Comparison of ENCODE assay signal across 8 cellular contexts in genomic region chr3:14179114-14179465, GRCh38. TPM values are rescaled to one million over a fixed set of nuclear protein-coding genes. Genes with fewer than 3 reads are reported as not detected.
DNase-seq lines count a peak whose midpoint lies in the region; ATAC-seq, FAIRE-seq and TF ChIP-seq lines count a peak whose summit lies in the region.

No MANE protein-coding gene starts in this region.

- H4K20me1 ChIP-seq in hepatocyte (ENCODE audit: insufficient read depth, poor library complexity, severe bottlenecking) (peaks cover 10% of the 10 kb centered on the region), smooth muscle cell (ENCODE audit: low read depth) (peaks cover 26% of the 10 kb centered on the region)

- peak overlapping the region; percentile 87 for H3K4me3 Mint-ChIP-seq in activated CD8-positive, alpha-beta T cell treated with anti-CD3 and anti-CD28 coated beads for 36 hours

- H3K4me3 ChIP-seq in HFF-Myc (replicated peaks; ENCODE audit: low read depth, low read length) (peak overlapping the region; percentile 80), hepatocyte (peak overlapping the region; percentile 53), smooth muscle cell (peak overlapping the region; percentile 92)

- intact Hi-C loops in activated CD8-positive, alpha-beta T cell treated with anti-CD3 and anti-CD28 coated beads for 36 hours (cut with micrococcal nuclease), result loop anchor here (2.0 to 5.0 kb wide), 2 partner anchors 37 to 54 kb away; partner anchors contain the start of genes CHCHD4 and TMEM43

- no peaks in the 10 kb centered on the region for H3K27me3 Mint-ChIP-seq in activated CD8-positive, alpha-beta T cell treated with anti-CD3 and anti-CD28 coated beads for 36 hours

- H3K9me3 Mint-ChIP-seq in activated CD8-positive, alpha-beta T cell treated with anti-CD3 and anti-CD28 coated beads for 36 hours, result no peaks in the 10 kb centered on the region

- H3K27me3 ChIP-seq in hepatocyte, result no peaks in the 10 kb centered on the region
- H3K27me3 ChIP-seq in smooth muscle cell (ENCODE audit: low read depth), result no peaks in the 10 kb centered on the region

- no peaks in the 10 kb centered on the region for H3K9me2 ChIP-seq in hepatocyte (replicated peaks; ENCODE audit: insufficient read depth)

- peak overlapping the region; percentile 63 for H3K27ac ChIP-seq in hepatocyte
- H3K27ac ChIP-seq in smooth muscle cell (ENCODE audit: low read depth), result peak overlapping the region; percentile 96

- H3K9me3 ChIP-seq in hepatocyte (ENCODE audit: low read depth) (no peaks in the 10 kb centered on the region), smooth muscle cell (replicated peaks; ENCODE audit: low read depth) (no peaks in the 10 kb centered on the region)

- WGBS in hepatocyte (ENCODE audit: low lambda C conversion rate, missing lambda C conversion rate), result 4% methylated on average over 3 of the region's 3 CpGs
- 4% methylated on average over 3 of the region's 3 CpGs for WGBS in smooth muscle cell (ENCODE audit: low lambda C conversion rate)

- peak overlapping the region; percentile 57 for H2AFZ ChIP-seq in hepatocyte
- H2AFZ ChIP-seq in smooth muscle cell (ENCODE audit: low read depth), result peak overlapping the region; percentile 97

- no peak for FAIRE-seq in RCC 7860 (lab: Jason Lieb, UNC)

- peaks cover 9% of the 10 kb centered on the region for H3K4me1 ChIP-seq in hepatocyte (ENCODE audit: insufficient read depth)
- peaks cover 16% of the 10 kb centered on the region for H3K4me1 ChIP-seq in smooth muscle cell (ENCODE audit: low read depth)

- no peak for TF ChIP-seq CTCF in HFF-Myc (IDR thresholded peaks at IDR 0.05; ENCODE audit: low read depth, low read length, missing control alignments)
- TF ChIP-seq CTCF in activated CD8-positive, alpha-beta T cell treated with anti-CD3 and anti-CD28 coated beads for 36 hours (IDR thresholded peaks at IDR 0.05), result no peak
- TF ChIP-seq CTCF in hepatocyte (IDR thresholded peaks at IDR 0.05; ENCODE audit: poor library complexity), result no peak
- no peak for TF ChIP-seq CTCF in smooth muscle cell (IDR thresholded peaks at IDR 0.05; ENCODE audit: borderline replicate concordance, insufficient read depth, poor library complexity, severe bottlenecking)

- no peak for ATAC-seq in activated CD8-positive, alpha-beta T cell treated with anti-CD3 and anti-CD28 coated beads for 36 hours
- ATAC-seq in HG02588 (IDR thresholded peaks at IDR 0.05; ENCODE audit: unreplicated experiment), result no peak

- H3K79me2 ChIP-seq in hepatocyte (peaks cover 79% of the 10 kb centered on the region), smooth muscle cell (ENCODE audit: low read depth) (peaks cover 54% of the 10 kb centered on the region)

- POLR2A ChIA-PET in activated CD8-positive, alpha-beta T cell treated with anti-CD3 and anti-CD28 coated beads for 36 hours (lab: Charles Lee), result interaction anchor here (0.5 to 2.6 kb wide), 23 partner anchors 9 to 473 kb away, joined by 3 to 39 read pairs (median 3); partner anchors contain the start of genes CCDC174, CHCHD4 and TMEM43

- DNase-seq in HFF-Myc (ENCODE audit: extremely low read depth, low read depth) (no peak), hepatocyte (ENCODE audit: low spot score) (no peak), smooth muscle cell (lab: John Stamatoyannopoulos, UW; ENCODE audit: unreplicated experiment) (no peak), midbrain (lab: John Stamatoyannopoulos, UW) (no peak), HPDE6-E6E7 (ENCODE audit: extremely low spot score) (no peak), RCC 7860 (ENCODE audit: low spot score) (no peak)
- no peak for DNase-seq in activated CD8-positive, alpha-beta T cell treated with anti-CD3 and anti-CD28 coated beads for 36 hours

- H3K36me3 ChIP-seq in hepatocyte (replicated peaks; ENCODE audit: insufficient read depth, low read depth) (no peaks in the 10 kb centered on the region), smooth muscle cell (ENCODE audit: low read depth) (peaks cover 7% of the 10 kb centered on the region)

- peaks cover 28% of the 10 kb centered on the region for H3K36me3 Mint-ChIP-seq in activated CD8-positive, alpha-beta T cell treated with anti-CD3 and anti-CD28 coated beads for 36 hours (ENCODE audit: low read depth)

- peak overlapping the region; percentile 98 for H3K9ac ChIP-seq in smooth muscle cell (ENCODE audit: low read depth)

- H3F3A ChIP-seq in smooth muscle cell (ENCODE audit: low read depth), result no peaks in the 10 kb centered on the region

- peaks cover 60% of the 10 kb centered on the region for H3K4me1 Mint-ChIP-seq in activated CD8-positive, alpha-beta T cell treated with anti-CD3 and anti-CD28 coated beads for 36 hours (ENCODE audit: low read depth)

- CTCF ChIA-PET in activated CD8-positive, alpha-beta T cell treated with anti-CD3 and anti-CD28 coated beads for 36 hours (lab: Charles Lee), result interaction anchor here (1.1 to 3.1 kb wide), 11 partner anchors 9 to 294 kb away, joined by 3 to 21 read pairs (median 4); partner anchors contain the start of genes CHCHD4 and TMEM43

- H3K4me2 ChIP-seq in hepatocyte (peak overlapping the region; percentile 77), smooth muscle cell (peak overlapping the region; percentile 98)

- peak overlapping the region; percentile 96 for H3K27ac Mint-ChIP-seq in activated CD8-positive, alpha-beta T cell treated with anti-CD3 and anti-CD28 coated beads for 36 hours

RNA-seq across cellular contexts. Expression of gene LSM3, which starts 0.5 kb away (rescaled TPM):
- total RNA-seq in activated CD8-positive, alpha-beta T cell treated with anti-CD3 and anti-CD28 coated beads for 36 hours, result 10 to 100 TPM; 20.0 to 20.5 TPM
- 10.5 and 12.4 TPM in 2 replicates for total RNA-seq in hepatocyte
- polyA plus RNA-seq in hepatocyte, result 22.1 and 26.4 TPM in 2 replicates
- 18.3 and 22.6 TPM in 2 replicates for total RNA-seq in smooth muscle cell
- 31.0 and 31.9 TPM in 2 replicates for polyA plus RNA-seq in smooth muscle cell

RNA-seq across cellular contexts. Expression of gene XPC, which starts 0.7 kb away (rescaled TPM):
- 10 to 100 TPM; 23.5 to 24.8 TPM for total RNA-seq in activated CD8-positive, alpha-beta T cell treated with anti-CD3 and anti-CD28 coated beads for 36 hours
- total RNA-seq in hepatocyte (28.6 and 29.5 TPM in 2 replicates), smooth muscle cell (20.9 and 31.1 TPM in 2 replicates)
- polyA plus RNA-seq in hepatocyte (27.3 and 27.4 TPM in 2 replicates), smooth muscle cell (23.8 and 28.1 TPM in 2 replicates)

RNA-seq across cellular contexts. Expression of gene TMEM43, which starts 54.2 kb away (rescaled TPM):
- total RNA-seq in activated CD8-positive, alpha-beta T cell treated with anti-CD3 and anti-CD28 coated beads for 36 hours, result 10 to 100 TPM; 19.7 to 20.2 TPM
- 66.4 and 73.1 TPM in 2 replicates for total RNA-seq in hepatocyte
- 52.7 and 59.4 TPM in 2 replicates for polyA plus RNA-seq in hepatocyte
- 76.8 and 81.1 TPM in 2 replicates for total RNA-seq in smooth muscle cell
- 59.0 and 60.1 TPM in 2 replicates for polyA plus RNA-seq in smooth muscle cell

RNA-seq across cellular contexts. Expression of gene CHCHD4, which starts 54.4 kb away (rescaled TPM):
- 10 to 100 TPM; 27.6 to 30.2 TPM for total RNA-seq in activated CD8-positive, alpha-beta T cell treated with anti-CD3 and anti-CD28 coated beads for 36 hours
- total RNA-seq in hepatocyte (14.6 and 15.2 TPM in 2 replicates), smooth muscle cell (8.7 and 11.2 TPM in 2 replicates)
- polyA plus RNA-seq in hepatocyte (21.8 and 22.8 TPM in 2 replicates), smooth muscle cell (9.5 and 12.0 TPM in 2 replicates)
